ENCODE assay signal across 6 cellular contexts in genomic region chr4:92277057-92277881, GRCh38. TPM values are rescaled to one million over a fixed set of nuclear protein-coding genes. Genes with fewer than 3 reads are reported as not detected.
"Had no signal": no experiment of that assay in that cellular context is flagged by ENCODE, and none has a peak within 500 bp of the region (broad histone marks: within the 10 kb centered on the region; RNA-seq: fewer than 3 reads in every experiment).

No MANE protein-coding gene starts in this region.

RNA-seq across cellular contexts. Expression of gene GRID2, which starts 26.5 kb away (rescaled TPM):
- total RNA-seq: HepG2, HT1080, NCI-H460, Right ventricle myocardium superior, SJSA1 had no signal
- polyA plus RNA-seq: HepG2, IMR-90 had no signal
